Comparison of ENCODE assay signal across 1 cellular context in the genomic region with DNA sequence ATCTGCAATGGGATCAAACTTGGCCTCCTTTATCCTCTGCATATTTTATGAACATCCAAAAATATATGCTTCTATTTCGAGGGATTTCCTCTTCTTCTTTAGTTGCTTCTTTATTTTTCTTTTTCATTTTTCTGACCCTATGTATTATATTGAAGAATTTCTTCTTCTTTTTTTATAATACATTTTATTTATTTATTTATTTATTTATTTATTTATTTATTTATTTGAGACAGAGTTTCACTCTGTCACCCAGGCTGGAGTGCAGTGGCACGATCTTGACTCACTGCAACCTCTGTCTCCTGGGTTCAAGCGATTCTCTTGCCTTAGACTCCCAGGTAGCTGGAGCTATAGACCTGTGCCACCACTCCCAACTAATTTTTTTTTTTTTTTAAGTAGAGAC.
TF ChIP-seq lines count a peak whose summit lies in the region.

No MANE protein-coding gene starts in this region.

TF ChIP-seq in HEK293, 187 proteins besides CTCF, POLR2A, EP300 and RAD21 (continued from another document):
- TF ChIP-seq, protein P1, sequence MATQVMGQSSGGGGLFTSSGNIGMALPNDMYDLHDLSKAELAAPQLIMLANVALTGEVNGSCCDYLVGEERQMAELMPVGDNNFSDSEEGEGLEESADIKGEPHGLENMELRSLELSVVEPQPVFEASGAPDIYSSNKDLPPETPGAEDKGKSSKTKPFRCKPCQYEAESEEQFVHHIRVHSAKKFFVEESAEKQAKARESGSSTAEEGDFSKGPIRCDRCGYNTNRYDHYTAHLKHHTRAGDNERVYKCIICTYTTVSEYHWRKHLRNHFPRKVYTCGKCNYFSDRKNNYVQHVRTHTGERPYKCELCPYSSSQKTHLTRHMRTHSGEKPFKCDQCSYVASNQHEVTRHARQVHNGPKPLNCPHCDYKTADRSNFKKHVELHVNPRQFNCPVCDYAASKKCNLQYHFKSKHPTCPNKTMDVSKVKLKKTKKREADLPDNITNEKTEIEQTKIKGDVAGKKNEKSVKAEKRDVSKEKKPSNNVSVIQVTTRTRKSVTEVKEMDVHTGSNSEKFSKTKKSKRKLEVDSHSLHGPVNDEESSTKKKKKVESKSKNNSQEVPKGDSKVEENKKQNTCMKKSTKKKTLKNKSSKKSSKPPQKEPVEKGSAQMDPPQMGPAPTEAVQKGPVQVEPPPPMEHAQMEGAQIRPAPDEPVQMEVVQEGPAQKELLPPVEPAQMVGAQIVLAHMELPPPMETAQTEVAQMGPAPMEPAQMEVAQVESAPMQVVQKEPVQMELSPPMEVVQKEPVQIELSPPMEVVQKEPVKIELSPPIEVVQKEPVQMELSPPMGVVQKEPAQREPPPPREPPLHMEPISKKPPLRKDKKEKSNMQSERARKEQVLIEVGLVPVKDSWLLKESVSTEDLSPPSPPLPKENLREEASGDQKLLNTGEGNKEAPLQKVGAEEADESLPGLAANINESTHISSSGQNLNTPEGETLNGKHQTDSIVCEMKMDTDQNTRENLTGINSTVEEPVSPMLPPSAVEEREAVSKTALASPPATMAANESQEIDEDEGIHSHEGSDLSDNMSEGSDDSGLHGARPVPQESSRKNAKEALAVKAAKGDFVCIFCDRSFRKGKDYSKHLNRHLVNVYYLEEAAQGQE (tag by site-specific recombination; IDR thresholded peaks at IDR 0.05), result peak; percentile 81
- 0 out of 2 replicates have a peak, but pooled peaks have one; percentile 54 for TF ChIP-seq ZFP37 (tag by site-specific recombination; IDR thresholded peaks at IDR 0.05)
- TF ChIP-seq, protein P2, sequence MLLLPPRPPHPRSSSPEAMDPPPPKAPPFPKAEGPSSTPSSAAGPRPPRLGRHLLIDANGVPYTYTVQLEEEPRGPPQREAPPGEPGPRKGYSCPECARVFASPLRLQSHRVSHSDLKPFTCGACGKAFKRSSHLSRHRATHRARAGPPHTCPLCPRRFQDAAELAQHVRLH (tag by site-specific recombination; IDR thresholded peaks at IDR 0.05), result 0 out of 2 replicates have a peak, but pooled peaks have one; percentile 55
- TF ChIP-seq ZNF266 (tag by site-specific recombination; IDR thresholded peaks at IDR 0.05; ENCODE audit: low read depth), result peak; percentile 85
- peak; percentile 63 for TF ChIP-seq ZNF510 (tag by site-specific recombination; IDR thresholded peaks at IDR 0.05; ENCODE audit: insufficient replicate concordance)
- peak; percentile 89; the same call in 1 of the 2 replicates for TF ChIP-seq ZNF202 (tag by site-specific recombination; IDR thresholded peaks at IDR 0.05; ENCODE audit: borderline replicate concordance)
- peak; percentile 93 for TF ChIP-seq ZNF426 (tag by site-specific recombination; IDR thresholded peaks at IDR 0.05)
- TF ChIP-seq, protein P3, sequence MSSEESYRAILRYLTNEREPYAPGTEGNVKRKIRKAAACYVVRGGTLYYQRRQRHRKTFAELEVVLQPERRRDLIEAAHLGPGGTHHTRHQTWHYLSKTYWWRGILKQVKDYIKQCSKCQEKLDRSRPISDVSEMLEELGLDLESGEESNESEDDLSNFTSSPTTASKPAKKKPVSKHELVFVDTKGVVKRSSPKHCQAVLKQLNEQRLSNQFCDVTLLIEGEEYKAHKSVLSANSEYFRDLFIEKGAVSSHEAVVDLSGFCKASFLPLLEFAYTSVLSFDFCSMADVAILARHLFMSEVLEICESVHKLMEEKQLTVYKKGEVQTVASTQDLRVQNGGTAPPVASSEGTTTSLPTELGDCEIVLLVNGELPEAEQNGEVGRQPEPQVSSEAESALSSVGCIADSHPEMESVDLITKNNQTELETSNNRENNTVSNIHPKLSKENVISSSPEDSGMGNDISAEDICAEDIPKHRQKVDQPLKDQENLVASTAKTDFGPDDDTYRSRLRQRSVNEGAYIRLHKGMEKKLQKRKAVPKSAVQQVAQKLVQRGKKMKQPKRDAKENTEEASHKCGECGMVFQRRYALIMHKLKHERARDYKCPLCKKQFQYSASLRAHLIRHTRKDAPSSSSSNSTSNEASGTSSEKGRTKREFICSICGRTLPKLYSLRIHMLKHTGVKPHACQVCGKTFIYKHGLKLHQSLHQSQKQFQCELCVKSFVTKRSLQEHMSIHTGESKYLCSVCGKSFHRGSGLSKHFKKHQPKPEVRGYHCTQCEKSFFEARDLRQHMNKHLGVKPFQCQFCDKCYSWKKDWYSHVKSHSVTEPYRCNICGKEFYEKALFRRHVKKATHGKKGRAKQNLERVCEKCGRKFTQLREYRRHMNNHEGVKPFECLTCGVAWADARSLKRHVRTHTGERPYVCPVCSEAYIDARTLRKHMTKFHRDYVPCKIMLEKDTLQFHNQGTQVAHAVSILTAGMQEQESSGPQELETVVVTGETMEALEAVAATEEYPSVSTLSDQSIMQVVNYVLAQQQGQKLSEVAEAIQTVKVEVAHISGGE (tag by site-specific recombination; conservative IDR thresholded peaks at IDR 0.05; ENCODE audit: low read depth), result peak; percentile 82
- TF ChIP-seq ZNF791 (tag by site-specific recombination; IDR thresholded peaks at IDR 0.05), result peak; percentile 71; the same call in 1 of the 2 replicates
- TF ChIP-seq ZNF404 (tag by site-specific recombination; IDR thresholded peaks at IDR 0.05), result peak; percentile 49; the same call in 1 of the 2 replicates
- peak; percentile 91 for TF ChIP-seq ZNF555 (tag by site-specific recombination; conservative IDR thresholded peaks at IDR 0.05)
- TF ChIP-seq ZNF530 (tag by site-specific recombination; IDR thresholded peaks at IDR 0.05; ENCODE audit: low read depth), result 0 out of 2 replicates have a peak, but pooled peaks have one; percentile 28
- TF ChIP-seq, protein P4, sequence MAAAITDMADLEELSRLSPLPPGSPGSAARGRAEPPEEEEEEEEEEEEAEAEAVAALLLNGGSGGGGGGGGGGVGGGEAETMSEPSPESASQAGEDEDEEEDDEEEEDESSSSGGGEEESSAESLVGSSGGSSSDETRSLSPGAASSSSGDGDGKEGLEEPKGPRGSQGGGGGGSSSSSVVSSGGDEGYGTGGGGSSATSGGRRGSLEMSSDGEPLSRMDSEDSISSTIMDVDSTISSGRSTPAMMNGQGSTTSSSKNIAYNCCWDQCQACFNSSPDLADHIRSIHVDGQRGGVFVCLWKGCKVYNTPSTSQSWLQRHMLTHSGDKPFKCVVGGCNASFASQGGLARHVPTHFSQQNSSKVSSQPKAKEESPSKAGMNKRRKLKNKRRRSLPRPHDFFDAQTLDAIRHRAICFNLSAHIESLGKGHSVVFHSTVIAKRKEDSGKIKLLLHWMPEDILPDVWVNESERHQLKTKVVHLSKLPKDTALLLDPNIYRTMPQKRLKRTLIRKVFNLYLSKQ (tag by site-specific recombination; IDR thresholded peaks at IDR 0.05; ENCODE audit: borderline replicate concordance), result peak; percentile 84; the same call in 1 of the 2 replicates
- TF ChIP-seq, protein P5, sequence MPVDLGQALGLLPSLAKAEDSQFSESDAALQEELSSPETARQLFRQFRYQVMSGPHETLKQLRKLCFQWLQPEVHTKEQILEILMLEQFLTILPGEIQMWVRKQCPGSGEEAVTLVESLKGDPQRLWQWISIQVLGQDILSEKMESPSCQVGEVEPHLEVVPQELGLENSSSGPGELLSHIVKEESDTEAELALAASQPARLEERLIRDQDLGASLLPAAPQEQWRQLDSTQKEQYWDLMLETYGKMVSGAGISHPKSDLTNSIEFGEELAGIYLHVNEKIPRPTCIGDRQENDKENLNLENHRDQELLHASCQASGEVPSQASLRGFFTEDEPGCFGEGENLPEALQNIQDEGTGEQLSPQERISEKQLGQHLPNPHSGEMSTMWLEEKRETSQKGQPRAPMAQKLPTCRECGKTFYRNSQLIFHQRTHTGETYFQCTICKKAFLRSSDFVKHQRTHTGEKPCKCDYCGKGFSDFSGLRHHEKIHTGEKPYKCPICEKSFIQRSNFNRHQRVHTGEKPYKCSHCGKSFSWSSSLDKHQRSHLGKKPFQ (tag by site-specific recombination; IDR thresholded peaks at IDR 0.05), result 0 out of 2 replicates have a peak, but pooled peaks have one; percentile 17
- 0 out of 2 replicates have a peak, but pooled peaks have one; percentile 26 for TF ChIP-seq ZNF341 (tag by site-specific recombination; IDR thresholded peaks at IDR 0.05; ENCODE audit: low read depth)
- 0 out of 2 replicates have a peak, but pooled peaks have one; percentile 20 for TF ChIP-seq ZNF157 (tag by site-specific recombination; IDR thresholded peaks at IDR 0.05)
- TF ChIP-seq ZNF394 (tag by site-specific recombination; IDR thresholded peaks at IDR 0.05; ENCODE audit: borderline replicate concordance), result peak; percentile 95
